19 cellular contexts compared by ENCODE assay signal in genomic region chr16:78364501-78364900, GRCh38.
DNase-seq lines count a peak whose midpoint lies in the region; ATAC-seq and TF ChIP-seq lines count a peak whose summit lies in the region.
"Had no signal": no experiment of that assay in that cellular context is flagged by ENCODE, and none has a peak within 500 bp of the region (broad histone marks: within the 10 kb centered on the region; RNA-seq: fewer than 3 reads in every experiment).

No MANE protein-coding gene starts in this region.

- H3F3A ChIP-seq in smooth muscle cell (ENCODE audit: low read depth): no peaks in the 10 kb centered on the region

- H2BK120ac ChIP-seq in mesenchymal stem cell (ENCODE audit: low read depth, low read length): no peak overlapping the region

- peak; percentile 71 for ATAC-seq in SK-N-SH treated with all-trans-retinoic acid at 6 μM for 48 hours

- no peak overlapping the region for H3K23ac ChIP-seq in mesenchymal stem cell (ENCODE audit: low read length in 2 of 2)

- H3K27ac ChIP-seq in mesenchymal stem cell (ENCODE audit: low read length, poor library complexity, severe bottlenecking) (no peak overlapping the region), smooth muscle cell (ENCODE audit: low read depth) (no peak overlapping the region)
- H3K27ac ChIP-seq: 22Rv1, KMS-11, RWPE1 had no signal

- no peaks in the 10 kb centered on the region for H4K20me1 ChIP-seq in smooth muscle cell (ENCODE audit: low read depth)

- H3K18ac ChIP-seq in mesenchymal stem cell (ENCODE audit: low read depth in 1 of 2, low read length in 2 of 2): no peak overlapping the region

- H3K79me1 ChIP-seq in mesenchymal stem cell (replicated peaks; ENCODE audit: low read length, poor library complexity, severe bottlenecking): no peaks in the 10 kb centered on the region

- no peaks in the 10 kb centered on the region for H3K9me3 ChIP-seq in mesenchymal stem cell (ENCODE audit: control insufficient read depth, low read length)
- H3K9me3 ChIP-seq in smooth muscle cell (replicated peaks; ENCODE audit: low read depth): no peaks in the 10 kb centered on the region
- H3K9me3 ChIP-seq: Caco-2, HAP-1 had no signal

- H2AK5ac ChIP-seq in mesenchymal stem cell (ENCODE audit: low read length, severe bottlenecking): no peak overlapping the region

- H4K91ac ChIP-seq in mesenchymal stem cell (ENCODE audit: low read length): no peak overlapping the region

- no peak overlapping the region for H3K4ac ChIP-seq in mesenchymal stem cell (ENCODE audit: low read depth in 1 of 2, low read length in 2 of 2)

- no peak overlapping the region for H4K8ac ChIP-seq in mesenchymal stem cell (ENCODE audit: low read length)

- H2BK12ac ChIP-seq in mesenchymal stem cell (ENCODE audit: low read length in 2 of 2): peak overlapping the region in 1 of 2 experiments; percentile 86

- DNase-seq in NCI-H2171 treated with DMSO at 0.1 percent for 48 hours (lab: John Stamatoyannopoulos, UW) (peak; percentile 34), NCI-H2171 (lab: John Stamatoyannopoulos, UW) (no peak), mesenchymal stem cell (peak; percentile 54), smooth muscle cell (lab: John Stamatoyannopoulos, UW; ENCODE audit: unreplicated experiment) (no peak), NOMO-1 (lab: John Stamatoyannopoulos, UW; ENCODE audit: unreplicated experiment in 2 of 2) (no peak), HuH-7 (ENCODE audit: low spot score) (no peak)
- no peak for DNase-seq in activated naive CD4-positive, alpha-beta T cell treated with Interleukin-2 at 50 U/mL for 16 hours
- DNase-seq: Caco-2; CD4-positive, CD25-positive, alpha-beta regulatory T cell; DMS53; NCI-H1092; NCI-H146; NCI-H2081; NCI-H526 had no signal

- H3K4me2 ChIP-seq in mesenchymal stem cell (ENCODE audit: low read length, poor library complexity, severe bottlenecking): no peak overlapping the region
- peak overlapping the region; percentile 11 for H3K4me2 ChIP-seq in smooth muscle cell
- H3K4me2 ChIP-seq: KMS-11 had no signal

- H3K27me3 ChIP-seq in mesenchymal stem cell (ENCODE audit: control insufficient read depth in 1 of 2, insufficient read depth in 1 of 2, low read length in 2 of 2): no peaks in the 10 kb centered on the region
- peaks cover 5% of the 10 kb centered on the region for H3K27me3 ChIP-seq in smooth muscle cell (ENCODE audit: low read depth)

- H3K79me2 ChIP-seq in smooth muscle cell (ENCODE audit: low read depth): no peaks in the 10 kb centered on the region

- no peaks in the 10 kb centered on the region for H3K4me1 ChIP-seq in mesenchymal stem cell (ENCODE audit: control insufficient read depth, insufficient read depth, low read depth, low read length)
- no peaks in the 10 kb centered on the region for H3K4me1 ChIP-seq in smooth muscle cell (ENCODE audit: low read depth)
- H3K4me1 ChIP-seq: Caco-2, HAP-1 had no signal

- no peak overlapping the region for H3K9ac ChIP-seq in mesenchymal stem cell (ENCODE audit: low read length)
- no peak overlapping the region for H3K9ac ChIP-seq in smooth muscle cell (ENCODE audit: low read depth)
- H3K9ac ChIP-seq: KMS-11 had no signal

- no peak for TF ChIP-seq CTCF in smooth muscle cell (IDR thresholded peaks at IDR 0.05; ENCODE audit: borderline replicate concordance, insufficient read depth, poor library complexity, severe bottlenecking)

- H2AFZ ChIP-seq in mesenchymal stem cell (ENCODE audit: low read depth, low read length) (no peak overlapping the region), smooth muscle cell (ENCODE audit: low read depth) (no peak overlapping the region)

- 21% methylated on average over 2 of the region's 4 CpGs for WGBS in mesenchymal stem cell
- 32% methylated on average over 4 of the region's 4 CpGs for WGBS in smooth muscle cell (ENCODE audit: low lambda C conversion rate)

- no peaks in the 10 kb centered on the region for H3K36me3 ChIP-seq in mesenchymal stem cell (ENCODE audit: control insufficient read depth in 1 of 2, insufficient read depth in 2 of 2, low read depth in 1 of 2, low read length in 2 of 2)
- no peaks in the 10 kb centered on the region for H3K36me3 ChIP-seq in smooth muscle cell (ENCODE audit: low read depth)
- H3K36me3 ChIP-seq: HAP-1 had no signal

- H3K4me3 ChIP-seq in mesenchymal stem cell (ENCODE audit: insufficient read depth in 1 of 2, low read depth in 1 of 2, low read length in 2 of 2) (no peak overlapping the region), smooth muscle cell (no peak overlapping the region)
- H3K4me3 ChIP-seq: HAP-1 had no signal

- no peak overlapping the region for H2BK15ac ChIP-seq in mesenchymal stem cell (ENCODE audit: low read depth, poor library complexity, severe bottlenecking)

- H2BK5ac ChIP-seq in mesenchymal stem cell (ENCODE audit: low read depth, low read length, poor library complexity, severe bottlenecking): no peak overlapping the region

- no peak overlapping the region for H3K14ac ChIP-seq in mesenchymal stem cell (ENCODE audit: low read length in 2 of 2)

TF ChIP-seq in SK-N-SH treated with all-trans-retinoic acid at 6 μM for 48 hours, 23 proteins besides CTCF, POLR2A, EP300 and RAD21:
- TF ChIP-seq TSHZ2 (CRISPR knock-in tag; IDR thresholded peaks at IDR 0.05) (no peak), SNAI2 (CRISPR knock-in tag; IDR thresholded peaks at IDR 0.05) (no peak), OSR1 (CRISPR knock-in tag; IDR thresholded peaks at IDR 0.05) (no peak), ZC3H10 (CRISPR knock-in tag; IDR thresholded peaks at IDR 0.05) (no peak), ZFP3 (CRISPR knock-in tag; IDR thresholded peaks at IDR 0.05) (no peak), ZFP30 (CRISPR knock-in tag; IDR thresholded peaks at IDR 0.05) (no peak), CSDC2 (CRISPR knock-in tag; IDR thresholded peaks at IDR 0.05) (no peak)

Comparison
In these comparisons a context has a peak if more than half of its experiments do, and no peak if none do; other contexts are left out.
1. DNase-seq: peak in NCI-H2171 treated with DMSO at 0.1 percent for 48 hours (single experiment) and mesenchymal stem cell (single experiment); none in NCI-H2171 (single experiment), smooth muscle cell (single experiment), NOMO-1 (0 of 2), activated naive CD4-positive, alpha-beta T cell treated with Interleukin-2 at 50 U/mL for 16 hours (single experiment) and HuH-7 (single experiment).